Comparison of ENCODE assay signal across 8 cellular contexts in genomic region chr12:106774808-106775524, GRCh38. TPM values are rescaled to one million over a fixed set of nuclear protein-coding genes. Genes with fewer than 3 reads are reported as not detected.
DNase-seq lines count a peak whose midpoint lies in the region; ATAC-seq and TF ChIP-seq lines count a peak whose summit lies in the region.

No MANE protein-coding gene starts in this region.

- H3K4me2 ChIP-seq in BLaER1: peak overlapping the region; percentile 94
- peak overlapping the region; percentile 89 for H3K4me2 ChIP-seq in mammary epithelial cell (ENCODE audit: insufficient read depth, low read depth, low read length)

- H3K79me2 ChIP-seq in mammary epithelial cell (ENCODE audit: insufficient read depth, low read length): peaks cover 51% of the 10 kb centered on the region

- in situ Hi-C loops in mammary epithelial cell (cut with MboI; ENCODE audit: low sequenced_read_pairs in 2 of 2): no loop called here

- intact Hi-C loops in mammary epithelial cell (cut with micrococcal nuclease): loop anchor here (5.0 to 10.0 kb wide), 2 partner anchors 390 to 528 kb away; partner anchors contain the start of gene CKAP4
- intact Hi-C loops in aorta (cut with DNase I): loop anchor here in 1 of 2 donors (2.0 to 10.0 kb wide), 2 partner anchors 182 to 320 kb away; partner anchors contain the start of gene CRY1

- no TSS peak for BruUV-seq in mammary epithelial cell (replicated peaks; lab: Mats Ljungman, UMichigan)

- H3K4me3 ChIP-seq in BLaER1 (peak overlapping the region; percentile 97), mammary epithelial cell (replicated peaks in 1 of 3; ENCODE audit: insufficient read depth in 1 of 3, low read depth in 2 of 3, low read length in 3 of 3) (peak overlapping the region; percentile 76 to 93 (median 84)), mononuclear cell (ENCODE audit: low read length) (peak overlapping the region; percentile 71), aorta (ENCODE audit: low read length in 2 of 2) (peak overlapping the region; percentile 46 to 84)

- H3K9ac ChIP-seq in BLaER1 (peak overlapping the region; percentile 86), mammary epithelial cell (ENCODE audit: insufficient read depth, low read length) (peak overlapping the region; percentile 88)

- peak; percentile 55 for DNase-seq in NCI-H1105 (lab: John Stamatoyannopoulos, UW)
- DNase-seq in mammary epithelial cell: no peak
- no peak for DNase-seq in aorta
- no peak for DNase-seq in globus pallidus (ENCODE audit: low spot score)
- no peak for DNase-seq in SIG-M5 treated with dmso at 0.1 percent for 504 hours (lab: John Stamatoyannopoulos, UW; ENCODE audit: unreplicated experiment)

- H3K36me3 ChIP-seq in BLaER1 (peaks cover 22% of the 10 kb centered on the region), mammary epithelial cell (ENCODE audit: insufficient read depth, low read length) (no peaks in the 10 kb centered on the region), aorta (ENCODE audit: control insufficient read depth in 1 of 2, insufficient read depth in 2 of 2, low read length in 1 of 2) (no peaks in the 10 kb centered on the region)

- CTCF ChIA-PET in mammary epithelial cell (lab: Charles Lee; ENCODE audit: low non-redundant PET): interaction anchor here (0.5 kb wide), 1 partner anchor 492 kb away, joined by 6 read pairs; no protein-coding TSS in a partner anchor

- H3K27ac ChIP-seq in BLaER1 (peak overlapping the region; percentile 88), mammary epithelial cell (ENCODE audit: insufficient read depth, low read depth, low read length) (peak overlapping the region; percentile 95), aorta (ENCODE audit: low read depth in 1 of 2, low read length in 2 of 2) (peak overlapping the region in 1 of 2 donors; percentile 84)

- H3K4me1 ChIP-seq in BLaER1: peaks cover 17% of the 10 kb centered on the region
- H3K4me1 ChIP-seq in mammary epithelial cell (ENCODE audit: insufficient read depth, low read length): peaks cover 7% of the 10 kb centered on the region
- H3K4me1 ChIP-seq in mononuclear cell (ENCODE audit: insufficient read depth, low read length): peaks cover 13% of the 10 kb centered on the region
- peaks cover 0 to 5% of the 10 kb centered on the region in 2 donors for H3K4me1 ChIP-seq in aorta (ENCODE audit: control insufficient read depth in 1 of 2, insufficient read depth in 2 of 2, low read length in 2 of 2)

- TF ChIP-seq CTCF in mammary epithelial cell (conservative IDR thresholded peaks at IDR 0.05 in 1 of 2, IDR thresholded peaks at IDR 0.05 in 1 of 2; ENCODE audit: extremely low read depth in 1 of 2, insufficient read depth in 1 of 2, low read depth in 1 of 2, low read length in 2 of 2): no peak

- dilution Hi-C loops in mammary epithelial cell (cut with HindIII; ENCODE audit: low sequenced_read_pairs): no loop called here

- 8% methylated on average over 20 of the region's 29 CpGs for WGBS in mammary epithelial cell (ENCODE audit: low coverage, missing lambda C conversion rate)
- WGBS in aorta, 2 donors: 5 to 6% methylated on average over 24 to 29 of the region's 29 CpGs

- ATAC-seq in GM19351 (IDR thresholded peaks at IDR 0.05; ENCODE audit: unreplicated experiment): peak; percentile 11
- no peak for ATAC-seq in aorta (ENCODE audit: low FRiP score)

- H4K20me1 ChIP-seq in BLaER1: peaks cover 42% of the 10 kb centered on the region
- no peaks in the 10 kb centered on the region for H4K20me1 ChIP-seq in mammary epithelial cell (ENCODE audit: insufficient read depth, low read length)

- no peaks in the 10 kb centered on the region for H3K27me3 ChIP-seq in BLaER1
- H3K27me3 ChIP-seq in mammary epithelial cell (ENCODE audit: insufficient read depth, low read length): no peaks in the 10 kb centered on the region
- H3K27me3 ChIP-seq in mononuclear cell (ENCODE audit: insufficient read depth, low read length): no peaks in the 10 kb centered on the region
- no peaks in the 10 kb centered on the region for H3K27me3 ChIP-seq in aorta (ENCODE audit: control insufficient read depth in 1 of 2, insufficient read depth in 2 of 2, low read length in 1 of 2)

- H3K9me3 ChIP-seq in BLaER1: peaks cover 9% of the 10 kb centered on the region; the same call in 1 of the 2 replicates
- H3K9me3 ChIP-seq in mammary epithelial cell (replicated peaks; ENCODE audit: insufficient read depth, low read length): no peaks in the 10 kb centered on the region
- no peaks in the 10 kb centered on the region for H3K9me3 ChIP-seq in mononuclear cell (ENCODE audit: low read depth, low read length)
- H3K9me3 ChIP-seq in aorta (ENCODE audit: control insufficient read depth, low read length): no peaks in the 10 kb centered on the region

- peak overlapping the region; percentile 98 for H2AFZ ChIP-seq in mammary epithelial cell (ENCODE audit: low read depth, low read length)

RNA-seq across cellular contexts. Expression of gene RIC8B, which starts 0.5 kb away (rescaled TPM):
- total RNA-seq in mammary epithelial cell (1 to 10 TPM; 9.2 to 9.3 TPM), mononuclear cell (5.6 TPM), aorta (10 to 100 TPM; 18.1 to 21.4 TPM)
- polyA plus RNA-seq in mammary epithelial cell (4.6 TPM), aorta (1 to 10 TPM; 5.8 to 6.0 TPM)
- 17.6 TPM for polyA minus RNA-seq in mammary epithelial cell
